Comparison of ENCODE assay signal across 19 cellular contexts in the genomic region with DNA sequence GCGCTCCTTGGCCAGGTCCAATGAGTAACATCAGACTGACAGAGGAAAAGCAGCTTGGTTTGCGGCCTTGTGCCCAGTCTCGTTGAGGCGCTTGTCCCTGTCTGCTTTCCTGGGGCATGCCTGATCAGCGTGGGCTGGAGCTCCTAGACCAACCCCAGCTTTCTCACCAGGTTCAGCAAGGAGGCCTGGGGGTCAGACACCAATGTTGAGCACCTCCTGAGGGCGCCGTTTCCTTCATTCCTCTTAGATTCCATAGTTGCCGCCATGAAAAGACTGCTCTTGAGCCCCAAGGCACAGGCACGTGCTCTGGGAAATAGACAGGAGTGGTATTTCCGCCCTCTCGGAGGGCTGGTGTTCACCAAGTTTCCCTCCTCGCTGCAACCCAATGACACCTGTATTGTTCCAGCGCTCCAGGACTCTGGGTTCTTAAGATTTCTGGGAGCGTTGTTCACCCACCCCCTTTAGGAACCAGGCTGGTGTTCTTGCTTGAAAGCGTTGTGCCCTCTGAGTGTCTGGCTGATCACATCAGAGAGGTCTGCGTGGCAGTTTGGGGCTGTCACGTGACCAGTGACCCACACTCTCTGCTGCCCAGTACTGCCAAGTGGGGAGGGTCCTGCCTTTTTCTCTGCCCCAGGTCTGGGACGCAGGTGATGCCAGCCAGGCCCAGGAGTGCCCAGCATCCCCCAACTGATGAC. TPM values are rescaled to one million over a fixed set of nuclear protein-coding genes. Genes with fewer than 3 reads are reported as not detected.
A peak's percentile ranks its signal among the peaks of the same experiment; 100 is the strongest.
DNase-seq lines count a peak whose midpoint lies in the region; ATAC-seq and TF ChIP-seq lines count a peak whose summit lies in the region.
"Had no signal": no experiment of that assay in that cellular context is flagged by ENCODE, and none has a peak within 500 bp of the region (broad histone marks: within the 10 kb centered on the region; RNA-seq: fewer than 3 reads in every experiment).

No MANE protein-coding gene starts in this region.

- H3K36me3 ChIP-seq in BLaER1 treated with 17β-estradiol and CSF1 and Interleukin-3, amounts not matched to agents 10 nM and 100 nM: peaks cover 47 to 55% (median 51%) of the 10 kb centered on the region in 11 experiments
- peaks cover 28% of the 10 kb centered on the region for H3K36me3 ChIP-seq in H7 (replicated peaks; ENCODE audit: control insufficient read depth, insufficient read depth, low read length)

- H3K4me3 Mint-ChIP-seq in activated CD8-positive, alpha-beta T cell treated with anti-CD3 and anti-CD28 coated beads for 36 hours: no peak overlapping the region
- H3K4me3 Mint-ChIP-seq: CD8-positive, alpha-beta memory T cell; central memory CD8-positive, alpha-beta T cell; effector memory CD8-positive, alpha-beta T cell; neural crest cell had no signal

- no peaks in the 10 kb centered on the region for H3K9me3 ChIP-seq in BLaER1 treated with 17β-estradiol and CSF1 and Interleukin-3, amounts not matched to agents 10 nM and 100 nM (replicated peaks in 1 of 11)
- H3K9me3 ChIP-seq: right atrium auricular region, vagina had no signal

- POLR2A ChIA-PET in activated CD8-positive, alpha-beta T cell treated with anti-CD3 and anti-CD28 coated beads for 36 hours (lab: Charles Lee): no interaction called here

- peak; percentile 71 for DNase-seq in H7
- DNase-seq in activated CD8-positive, alpha-beta T cell treated with anti-CD3 and anti-CD28 coated beads for 36 hours: no peak
- DNase-seq in iPS-NIHi11 (ENCODE audit: low spot score): peak; percentile 41
- DNase-seq in SHP77 treated with DMSO at 0.1 percent for 48 hours (lab: John Stamatoyannopoulos, UW): no peak
- no peak for DNase-seq in HT-29 (ENCODE audit: low spot score)
- no peak for DNase-seq in stimulated activated CD4-positive, alpha-beta T cell treated with anti-CD3 and anti-CD28 coated beads, Interleukin-4, amount 100 ng/mL, for 4 hours
- DNase-seq: activated effector memory CD4-positive, alpha-beta T cell treated with Interleukin-2 at 50 U/mL for 16 hours; anterior cingulate cortex; CD8-positive, alpha-beta memory T cell; effector memory CD8-positive, alpha-beta T cell; Kasumi-1; midbrain had no signal

- peaks cover 32% of the 10 kb centered on the region for H3K4me1 Mint-ChIP-seq in activated CD8-positive, alpha-beta T cell treated with anti-CD3 and anti-CD28 coated beads for 36 hours (ENCODE audit: low read depth)
- H3K4me1 Mint-ChIP-seq: neural crest cell had no signal

- H4K20me1 ChIP-seq in BLaER1 treated with 17β-estradiol and CSF1 and Interleukin-3, amounts not matched to agents 10 nM and 100 nM: no peaks in the 10 kb centered on the region; a peak in 1 of 22 replicates

- H3K4me1 ChIP-seq in BLaER1 treated with 17β-estradiol and CSF1 and Interleukin-3, amounts not matched to agents 10 nM and 100 nM: peaks cover 26 to 44% (median 34%) of the 10 kb centered on the region in 10 experiments
- H3K4me1 ChIP-seq: vagina had no signal

- TF ChIP-seq CTCF in activated CD8-positive, alpha-beta T cell treated with anti-CD3 and anti-CD28 coated beads for 36 hours (IDR thresholded peaks at IDR 0.05): no peak

- peak overlapping the region in 9 of 11 experiments; percentile 18 to 68 (median 44); a peak in 14 of 22 replicates for H3K27ac ChIP-seq in BLaER1 treated with 17β-estradiol and CSF1 and Interleukin-3, amounts not matched to agents 10 nM and 100 nM
- H3K27ac ChIP-seq: right atrium auricular region, vagina had no signal

- intact Hi-C loops in activated CD8-positive, alpha-beta T cell treated with anti-CD3 and anti-CD28 coated beads for 36 hours (cut with micrococcal nuclease): no loop called here

- H3K4me3 ChIP-seq in BLaER1 treated with 17β-estradiol and CSF1 and Interleukin-3, amounts not matched to agents 10 nM and 100 nM: no peak overlapping the region
- H3K4me3 ChIP-seq in H7 (ENCODE audit: insufficient read depth, low read depth, low read length): no peak overlapping the region
- H3K4me3 ChIP-seq: right atrium auricular region, vagina had no signal

- H3K27me3 Mint-ChIP-seq in activated CD8-positive, alpha-beta T cell treated with anti-CD3 and anti-CD28 coated beads for 36 hours: no peaks in the 10 kb centered on the region
- H3K27me3 Mint-ChIP-seq: CD8-positive, alpha-beta memory T cell; central memory CD8-positive, alpha-beta T cell; effector memory CD8-positive, alpha-beta T cell had no signal

- H3K4me2 ChIP-seq in BLaER1 treated with 17β-estradiol and CSF1 and Interleukin-3, amounts not matched to agents 10 nM and 100 nM: peak overlapping the region in 9 of 11 experiments; percentile 11 to 85 (median 69); a peak in 14 of 22 replicates

- H3K27ac Mint-ChIP-seq in activated CD8-positive, alpha-beta T cell treated with anti-CD3 and anti-CD28 coated beads for 36 hours: peak overlapping the region; percentile 78
- H3K27ac Mint-ChIP-seq: effector memory CD8-positive, alpha-beta T cell had no signal

- H3K9ac ChIP-seq in BLaER1 treated with 17β-estradiol and CSF1 and Interleukin-3, amounts not matched to agents 10 nM and 100 nM: peak overlapping the region in 8 of 11 experiments; percentile 11 to 51 (median 30); a peak in 9 of 22 replicates

- H3K36me3 Mint-ChIP-seq in activated CD8-positive, alpha-beta T cell treated with anti-CD3 and anti-CD28 coated beads for 36 hours (ENCODE audit: low read depth): peaks cover 3% of the 10 kb centered on the region

- H3K27me3 ChIP-seq in BLaER1 treated with 17β-estradiol and CSF1 and Interleukin-3, amounts not matched to agents 10 nM and 100 nM: no peaks in the 10 kb centered on the region
- no peaks in the 10 kb centered on the region for H3K27me3 ChIP-seq in H7 (ENCODE audit: control insufficient read depth, insufficient read depth, low read length)
- H3K27me3 ChIP-seq: right atrium auricular region, vagina had no signal

- CTCF ChIA-PET in activated CD8-positive, alpha-beta T cell treated with anti-CD3 and anti-CD28 coated beads for 36 hours (lab: Charles Lee): interaction anchor here (2.0 kb wide), 1 partner anchor 104 kb away, joined by 6 read pairs; no protein-coding TSS in a partner anchor

- H3K9me3 Mint-ChIP-seq in activated CD8-positive, alpha-beta T cell treated with anti-CD3 and anti-CD28 coated beads for 36 hours: no peaks in the 10 kb centered on the region
- H3K9me3 Mint-ChIP-seq: CD8-positive, alpha-beta memory T cell; central memory CD8-positive, alpha-beta T cell; effector memory CD8-positive, alpha-beta T cell; neural crest cell had no signal

- no peak for ATAC-seq in activated CD8-positive, alpha-beta T cell treated with anti-CD3 and anti-CD28 coated beads for 36 hours
- ATAC-seq in GM18511 (IDR thresholded peaks at IDR 0.05; ENCODE audit: unreplicated experiment): no peak
- ATAC-seq: effector memory CD8-positive, alpha-beta T cell had no signal

RNA-seq across cellular contexts. Expression of a gene that starts 18.0 kb away (rescaled TPM):
- total RNA-seq in H7 (2014; rRNA removed; shearing (Covaris generic)): 34.9 and 41.0 TPM in 2 replicates
- total RNA-seq in activated CD8-positive, alpha-beta T cell treated with anti-CD3 and anti-CD28 coated beads for 36 hours: 10 to 100 TPM; 10.5 to 11.4 TPM
- 8.9 and 9.2 TPM in 2 replicates for total RNA-seq in HT-29 (2014; rRNA removed; shearing (Covaris generic))

RNA-seq across cellular contexts. Expression of a gene that starts 18.2 kb away (rescaled TPM):
- total RNA-seq in H7 (2014; rRNA removed; shearing (Covaris generic)): 399 and 432 TPM in 2 replicates
- total RNA-seq in activated CD8-positive, alpha-beta T cell treated with anti-CD3 and anti-CD28 coated beads for 36 hours: 100 to 1,000 TPM; 177 to 183 TPM
- 127 and 169 TPM in 2 replicates for total RNA-seq in HT-29 (2014; rRNA removed; shearing (Covaris generic))

RNA-seq across cellular contexts. Expression of a gene that starts 22.7 kb away (rescaled TPM):
- total RNA-seq in H7 (2014; rRNA removed; shearing (Covaris generic)): 28.2 and 38.8 TPM in 2 replicates
- 1 to 10 TPM; 2.0 to 2.8 TPM for total RNA-seq in activated CD8-positive, alpha-beta T cell treated with anti-CD3 and anti-CD28 coated beads for 36 hours
- total RNA-seq in HT-29 (2014; rRNA removed; shearing (Covaris generic)): 231 and 264 TPM in 2 replicates
- total RNA-seq: Daoy had no signal

RNA-seq across cellular contexts. Expression of a gene that starts 44.8 kb away (rescaled TPM):
- 6.2 and 9.5 TPM in 2 replicates for total RNA-seq in H7 (2014; rRNA removed; shearing (Covaris generic))
- total RNA-seq in activated CD8-positive, alpha-beta T cell treated with anti-CD3 and anti-CD28 coated beads for 36 hours: 1 to 10 TPM; 5.4 TPM
- total RNA-seq in HT-29 (2014; rRNA removed; shearing (Covaris generic)): 18.3 and 18.8 TPM in 2 replicates

RNA-seq across cellular contexts. Expression of a gene that starts 52.5 kb away (rescaled TPM):
- 62.0 and 68.4 TPM in 2 replicates for total RNA-seq in H7 (2014; rRNA removed; shearing (Covaris generic))
- 10 to 100 TPM; 53.6 to 62.4 TPM for total RNA-seq in activated CD8-positive, alpha-beta T cell treated with anti-CD3 and anti-CD28 coated beads for 36 hours
- total RNA-seq in HT-29 (2014; rRNA removed; shearing (Covaris generic)): 61.7 and 66.4 TPM in 2 replicates

Comparison
In these comparisons a context has a peak if more than half of its experiments do, and no peak if none do; other contexts are left out.
1. DNase-seq: peak in H7 (single experiment) and iPS-NIHi11 (single experiment); none in activated CD8-positive, alpha-beta T cell treated with anti-CD3 and anti-CD28 coated beads for 36 hours (single experiment), SHP77 treated with DMSO at 0.1 percent for 48 hours (single experiment), HT-29 (single experiment) and stimulated activated CD4-positive, alpha-beta T cell treated with anti-CD3 and anti-CD28 coated beads, Interleukin-4, amount 100 ng/mL, for 4 hours (0 of 2).